9 cellular contexts compared by ENCODE assay signal in genomic region chr13:108895220-108895704, GRCh38.
DNase-seq lines count a peak whose midpoint lies in the region; ATAC-seq, FAIRE-seq and TF ChIP-seq lines count a peak whose summit lies in the region.
"Had no signal": no experiment of that assay in that cellular context is flagged by ENCODE, and none has a peak within 500 bp of the region (broad histone marks: within the 10 kb centered on the region; RNA-seq: fewer than 3 reads in every experiment).

No MANE protein-coding gene starts in this region.

- H2BK120ac ChIP-seq in H1 (replicated peaks; ENCODE audit: low read depth, low read length) = no peak overlapping the region

- H3K27me3 ChIP-seq in OCI-LY1 (ENCODE audit: insufficient read depth, low read length) (no peaks in the 10 kb centered on the region), H1 (replicated peaks in 1 of 4; ENCODE audit: control insufficient read depth in 3 of 4, extremely low read depth in 1 of 4, insufficient read depth in 3 of 4, low read length in 3 of 4) (no peaks in the 10 kb centered on the region), pancreas (no peaks in the 10 kb centered on the region)
- H3K27me3 ChIP-seq: neutrophil had no signal

- H3K14ac ChIP-seq in H1 (ENCODE audit: insufficient read length) = no peak overlapping the region

- H3K27ac ChIP-seq in OCI-LY1 (ENCODE audit: low read depth, low read length, poor library complexity, severe bottlenecking) (no peak overlapping the region), H1 (ENCODE audit: low read depth, low read length) (no peak overlapping the region), pancreas (no peak overlapping the region)
- H3K27ac ChIP-seq: neutrophil had no signal

- H3K79me2 ChIP-seq in OCI-LY1 (ENCODE audit: insufficient read depth, low read length) = no peaks in the 10 kb centered on the region
- H3K79me2 ChIP-seq in H1 (ENCODE audit: control insufficient read depth in 1 of 2, insufficient read depth in 2 of 2, low read length in 2 of 2) = no peaks in the 10 kb centered on the region

- H3K56ac ChIP-seq in H1 (replicated peaks; ENCODE audit: insufficient read length, low read depth, low read length) = no peak overlapping the region

- no peak overlapping the region for H2BK12ac ChIP-seq in H1 (ENCODE audit: low read depth, low read length)

- no peak overlapping the region for H4K91ac ChIP-seq in H1 (replicated peaks; ENCODE audit: insufficient read length, low read length)

- H2BK15ac ChIP-seq in H1 (ENCODE audit: low read length) = no peak overlapping the region

- H2BK20ac ChIP-seq in H1 (ENCODE audit: low read length) = no peak overlapping the region

- FAIRE-seq in H1 (lab: Jason Lieb, UNC) (no peak), pancreas (lab: Jason Lieb, UNC) (peak; percentile 91)

- no peaks in the 10 kb centered on the region for H3K4me1 ChIP-seq in OCI-LY1 (ENCODE audit: insufficient read depth, low read length, severe bottlenecking)
- no peaks in the 10 kb centered on the region for H3K4me1 ChIP-seq in H1 (replicated peaks in 1 of 4; ENCODE audit: control insufficient read depth in 3 of 4, insufficient read depth in 4 of 4, low read length in 3 of 4)
- H3K4me1 ChIP-seq in pancreas = no peaks in the 10 kb centered on the region

- no peak overlapping the region for H3K9ac ChIP-seq in OCI-LY1 (ENCODE audit: low read length)
- no peak overlapping the region for H3K9ac ChIP-seq in H1 (replicated peaks in 1 of 4; ENCODE audit: extremely low read depth in 1 of 4, low read depth in 3 of 4, low read length in 3 of 4)

- H3K79me1 ChIP-seq in H1 (ENCODE audit: low read depth, low read length) = no peaks in the 10 kb centered on the region

- H3K36me3 ChIP-seq in OCI-LY1 (ENCODE audit: insufficient read depth, low read length) (no peaks in the 10 kb centered on the region), H1 (ENCODE audit: control insufficient read depth in 2 of 4, insufficient read depth in 4 of 4, low read length in 3 of 4) (no peaks in the 10 kb centered on the region), pancreas (no peaks in the 10 kb centered on the region)
- H3K36me3 ChIP-seq: neutrophil had no signal

- H3K18ac ChIP-seq in H1 (ENCODE audit: extremely low read depth, low read length) = no peak overlapping the region

- H4K5ac ChIP-seq in H1 (ENCODE audit: insufficient read length, low read depth, low read length) = no peak overlapping the region

- H3K4me2 ChIP-seq in OCI-LY1 (ENCODE audit: low read length) = no peak overlapping the region
- no peak overlapping the region for H3K4me2 ChIP-seq in H1 (ENCODE audit: insufficient read depth in 1 of 2, low read depth in 2 of 2, low read length in 2 of 2)

- DNase-seq in EH (ENCODE audit: low read depth) = peak; percentile 56
- DNase-seq in H1 (ENCODE audit: low read depth in 1 of 2, low spot score in 2 of 2) = no peak
- no peak for DNase-seq in pancreas
- DNase-seq in HPDE6-E6E7 (ENCODE audit: extremely low spot score) = no peak

- H3K23ac ChIP-seq in H1 (ENCODE audit: insufficient read length) = no peak overlapping the region

- H4K8ac ChIP-seq in H1 (ENCODE audit: extremely low read depth, insufficient read depth, low read length) = no peak overlapping the region

- no peaks in the 10 kb centered on the region for H3F3A ChIP-seq in OCI-LY1 (ENCODE audit: insufficient read depth, low read length)

- H4K20me1 ChIP-seq in OCI-LY1 (ENCODE audit: insufficient read depth, low read length) (no peaks in the 10 kb centered on the region), H1 (replicated peaks in 1 of 2; ENCODE audit: control insufficient read depth in 1 of 2, insufficient read depth in 2 of 2, low read length in 2 of 2) (peaks cover 0 to 2% of the 10 kb centered on the region in 2 experiments)

- H2AFZ ChIP-seq in OCI-LY1 (ENCODE audit: low read length) (no peak overlapping the region), H1 (ENCODE audit: low read length) (no peak overlapping the region)

- no peak for TF ChIP-seq EP300 in H1 (IDR thresholded peaks at IDR 0.05; ENCODE audit: borderline replicate concordance in 1 of 2, low read depth in 2 of 2, low read length in 2 of 2)

- H2BK5ac ChIP-seq in H1 (ENCODE audit: low read depth, low read length) = no peak overlapping the region

- intact Hi-C loops in pancreas (cut with DNase I) = loop anchor here in 2 of 3 donors (10.0 kb wide), 1 partner anchor 570 kb away; no protein-coding TSS in a partner anchor

- peak; percentile 47 to 54 for TF ChIP-seq RAD21 in H1 (IDR thresholded peaks at IDR 0.05 in 1 of 2, conservative IDR thresholded peaks at IDR 0.05 in 1 of 2; ENCODE audit: low read depth in 2 of 2, low read length in 2 of 2)

- TF ChIP-seq POLR2A in H1 (IDR thresholded peaks at IDR 0.05; ENCODE audit: control extremely low read depth in 1 of 2, low read depth in 2 of 2, low read length in 2 of 2) = no peak

- H3K9me3 ChIP-seq in OCI-LY1 (ENCODE audit: low read length) (no peaks in the 10 kb centered on the region), H1 (ENCODE audit: insufficient read depth in 2 of 2, low read depth in 1 of 2, low read length in 1 of 2) (peaks cover 2 to 3% of the 10 kb centered on the region in 2 experiments; a peak in 1 of 4 replicates), pancreas (no peaks in the 10 kb centered on the region)
- H3K9me3 ChIP-seq: neutrophil had no signal

- peak; percentile 52 for ATAC-seq in HG02938 (IDR thresholded peaks at IDR 0.05; ENCODE audit: unreplicated experiment)
- ATAC-seq in pancreas = peak in 3 of 4 donors; percentile 52 to 70 (median 61)
- ATAC-seq in GM21717 (IDR thresholded peaks at IDR 0.05; ENCODE audit: unreplicated experiment) = no peak
- no peak for ATAC-seq in HG02840 (IDR thresholded peaks at IDR 0.05; ENCODE audit: low FRiP score, unreplicated experiment)

- no peak overlapping the region for H3K4ac ChIP-seq in H1 (replicated peaks; ENCODE audit: insufficient read length, low read depth, low read length)

- POLR2A ChIA-PET in H1 (lab: Charles Lee; ENCODE audit: partially characterized antibody) = no interaction called here

- H3K4me3 ChIP-seq in OCI-LY1 (ENCODE audit: low read depth, low read length, poor library complexity, severe bottlenecking) = no peak overlapping the region
- H3K4me3 ChIP-seq in H1 (ENCODE audit: extremely low read depth in 1 of 4, insufficient read depth in 2 of 4, low read depth in 3 of 4, low read length in 4 of 4) = no peak overlapping the region
- no peak overlapping the region for H3K4me3 ChIP-seq in pancreas

- H2AK5ac ChIP-seq in H1 (ENCODE audit: low read depth, low read length) = no peak overlapping the region

- 44% methylated on average over 5 of the region's 5 CpGs; no CpG with 5 or more reads in 1 of the 2 experiments for WGBS in H1 (ENCODE audit: extremely low coverage in 1 of 2, insufficient coverage in 1 of 2, insufficient read length in 1 of 2, insufficient replicate concordance in 2 of 2, low coverage in 1 of 2, low lambda C conversion rate in 2 of 2, missing lambda C conversion rate in 1 of 2), 2 experiments
- 1 to 2% methylated on average over 5 of the region's 5 CpGs for WGBS in pancreas, 2 donors

- H3K23me2 ChIP-seq in H1 (ENCODE audit: low read depth, low read length) = no peaks in the 10 kb centered on the region; the same call in 1 of the 2 replicates

- no peaks in the 10 kb centered on the region for H3K9me2 ChIP-seq in OCI-LY1 (ENCODE audit: low read depth, low read length)

- CTCF ChIA-PET in H1 (lab: Charles Lee; ENCODE audit: partially characterized antibody) = interaction anchor here (0.6 to 4.8 kb wide), 45 partner anchors 9 to 694 kb away, joined by 3 to 28 read pairs (median 4); no protein-coding TSS in a partner anchor

- TF ChIP-seq CTCF in OCI-LY1 (IDR thresholded peaks at IDR 0.05; ENCODE audit: low read length) = peak; percentile 60
- peak in 2 of 3 experiments; percentile 12 to 29; a peak in 2 of 4 replicates for TF ChIP-seq CTCF in H1 (IDR thresholded peaks at IDR 0.05; ENCODE audit: control extremely low read depth in 1 of 3, insufficient read depth in 1 of 3, low read depth in 1 of 3, low read length in 3 of 3)
- TF ChIP-seq CTCF in pancreas (IDR thresholded peaks at IDR 0.05) = peak in 3 of 4 donors; percentile 26 to 45 (median 35)

TF ChIP-seq in H1, 55 proteins besides CTCF, POLR2A, EP300 and RAD21 (continues in another document):
- TF ChIP-seq NRF1 (IDR thresholded peaks at IDR 0.05; ENCODE audit: low read depth, low read length) = no peak
- no peak for TF ChIP-seq TAF1 (IDR thresholded peaks at IDR 0.05; ENCODE audit: low read depth, low read length)
- no peak for TF ChIP-seq KDM5A (IDR thresholded peaks at IDR 0.05; ENCODE audit: low read length)
- TF ChIP-seq USF2 (IDR thresholded peaks at IDR 0.05; ENCODE audit: low read length) = no peak
- no peak for TF ChIP-seq HDAC6 (IDR thresholded peaks at IDR 0.05; ENCODE audit: low read depth, low read length)
- no peak for TF ChIP-seq SRF (IDR thresholded peaks at IDR 0.05; ENCODE audit: low read depth, low read length)
- no peak for TF ChIP-seq SP4 (IDR thresholded peaks at IDR 0.05; ENCODE audit: low read length)
- TF ChIP-seq ATF2 (IDR thresholded peaks at IDR 0.05; ENCODE audit: low read length) = no peak
- no peak for TF ChIP-seq JUN (IDR thresholded peaks at IDR 0.05; ENCODE audit: low read depth, low read length)
- TF ChIP-seq YY1 (IDR thresholded peaks at IDR 0.05; ENCODE audit: low read depth, low read length) = no peak
- no peak for TF ChIP-seq CREB1 (IDR thresholded peaks at IDR 0.05)
- no peak for TF ChIP-seq GABPA (IDR thresholded peaks at IDR 0.05; ENCODE audit: borderline replicate concordance, insufficient read depth, low read length)
- no peak for TF ChIP-seq SP1 (IDR thresholded peaks at IDR 0.05; ENCODE audit: low read depth, low read length)
- TF ChIP-seq POU5F1 (IDR thresholded peaks at IDR 0.05; ENCODE audit: low read depth, low read length) = no peak

Comparison
In these comparisons a context has a peak if more than half of its experiments do, and no peak if none do; other contexts are left out.
1. ATAC-seq: peak in HG02938 (single experiment) and pancreas (3 of 4); none in GM21717 (single experiment) and HG02840 (single experiment).
2. Peak in every context shown above with its lines, with median percentiles within 50 percentile points of each other: CTCF ChIP-seq.